ENCODE assay signal across 8 cellular contexts in the genomic region with DNA sequence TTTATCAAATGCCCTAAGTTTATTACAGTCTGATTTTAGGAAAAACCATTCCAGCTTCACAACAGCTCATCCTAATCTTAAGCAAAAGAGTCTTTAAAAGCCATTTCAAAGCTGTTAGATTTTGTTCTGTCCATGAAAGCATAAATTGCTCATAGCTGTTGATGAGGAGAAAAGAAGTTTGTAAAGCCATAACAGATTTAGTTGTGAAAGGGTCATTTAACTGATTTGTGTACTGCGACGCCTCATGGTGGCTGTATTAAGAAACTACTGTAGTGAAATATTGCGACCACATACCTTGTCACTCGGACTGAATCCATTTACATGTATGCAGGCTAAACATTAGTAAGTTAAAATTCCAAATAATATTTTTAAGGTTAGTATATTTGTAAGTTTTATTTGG. TPM values are rescaled to one million over a fixed set of nuclear protein-coding genes. Genes with fewer than 3 reads are reported as not detected.
DNase-seq lines count a peak whose midpoint lies in the region; ATAC-seq and TF ChIP-seq lines count a peak whose summit lies in the region.

No MANE protein-coding gene starts in this region.

- TF ChIP-seq CTCF in NB4 (IDR thresholded peaks at IDR 0.05; ENCODE audit: low read depth, low read length): no peak
- peak; percentile 33 for TF ChIP-seq CTCF in osteocyte (IDR thresholded peaks at IDR 0.05)
- TF ChIP-seq CTCF in sigmoid colon (IDR thresholded peaks at IDR 0.05): no peak

- H3K27ac Mint-ChIP-seq in osteocyte (ENCODE audit: unreplicated experiment): no peak overlapping the region

- no peak overlapping the region for H3K4me3 Mint-ChIP-seq in osteocyte (ENCODE audit: unreplicated experiment)

- no peaks in the 10 kb centered on the region for H3K27me3 ChIP-seq in sigmoid colon

- no peak for TF ChIP-seq POLR2A in NB4 (IDR thresholded peaks at IDR 0.05; ENCODE audit: extremely low read depth, insufficient read length)
- no peak for TF ChIP-seq POLR2A in sigmoid colon (IDR thresholded peaks at IDR 0.05)

- DNase-seq in NCI-H1092 treated with DMSO at 0.1 percent for 48 hours (lab: John Stamatoyannopoulos, UW) (peak; percentile 10), NCI-H1092 (lab: John Stamatoyannopoulos, UW) (no peak), NB4 (ENCODE audit: low read depth) (peak; percentile 34), dermis blood vessel endothelial cell (peak; percentile 57), osteocyte (ENCODE audit: extremely low spot score, unreplicated experiment) (no peak), NCI-H226 (no peak), sigmoid colon (no peak)

- H3K4me1 Mint-ChIP-seq in osteocyte (ENCODE audit: unreplicated experiment): no peaks in the 10 kb centered on the region

- H3K27me3 Mint-ChIP-seq in osteocyte (ENCODE audit: unreplicated experiment): no peaks in the 10 kb centered on the region

- no peaks in the 10 kb centered on the region for H3K9me3 ChIP-seq in sigmoid colon

- H3K9me3 Mint-ChIP-seq in osteocyte (ENCODE audit: unreplicated experiment): peaks cover 6% of the 10 kb centered on the region

- no peak for ATAC-seq in HG03025 (IDR thresholded peaks at IDR 0.05; ENCODE audit: low FRiP score, unreplicated experiment)

- H3K4me3 ChIP-seq in NB4 (ENCODE audit: low read depth, low read length): no peak overlapping the region
- H3K4me3 ChIP-seq in sigmoid colon: no peak overlapping the region

- no peaks in the 10 kb centered on the region for H3K36me3 ChIP-seq in sigmoid colon

- H3K27ac ChIP-seq in sigmoid colon: no peak overlapping the region

- WGBS in sigmoid colon, 2 donors: 60 to 84% methylated on average over 4 of the region's 4 CpGs

- H3K36me3 Mint-ChIP-seq in osteocyte (ENCODE audit: unreplicated experiment): peaks cover 10% of the 10 kb centered on the region

- intact Hi-C loops in sigmoid colon (cut with DNase I): no loop called here

- TF ChIP-seq EP300 in sigmoid colon (IDR thresholded peaks at IDR 0.05): no peak

- H3K4me1 ChIP-seq in sigmoid colon: peaks cover 0 to 33% (median 18%) of the 10 kb centered on the region in 4 donors

RNA-seq across cellular contexts. Expression of a gene that starts 20.9 kb away (rescaled TPM):
- total RNA-seq in dermis blood vessel endothelial cell: 56.0 and 80.0 TPM in 2 replicates
- 88.1 and 92.2 TPM in 2 replicates for total RNA-seq in osteocyte
- total RNA-seq in sigmoid colon: 10 to 100 TPM; 71.1 to 93.3 (median 82.8) TPM
- 1 to 10 TPM; 3.0 to 9.5 (median 3.2) TPM for polyA plus RNA-seq in sigmoid colon

Comparison
In these comparisons a context has a peak if more than half of its experiments do, and no peak if none do; other contexts are left out.
1. DNase-seq: peak in NCI-H1092 treated with DMSO at 0.1 percent for 48 hours (single experiment), NB4 (single experiment) and dermis blood vessel endothelial cell (single experiment); none in NCI-H1092 (single experiment), osteocyte (single experiment), NCI-H226 (single experiment) and sigmoid colon (single experiment).